Comparison of ENCODE assay signal across 23 cellular contexts in genomic region chr15:62432702-62433398, GRCh38. TPM values are rescaled to one million over a fixed set of nuclear protein-coding genes. Genes with fewer than 3 reads are reported as not detected.
DNase-seq lines count a peak whose midpoint lies in the region; ATAC-seq, FAIRE-seq and TF ChIP-seq lines count a peak whose summit lies in the region.
"Had no signal": no experiment of that assay in that cellular context is flagged by ENCODE, and none has a peak within 500 bp of the region (broad histone marks: within the 10 kb centered on the region; RNA-seq: fewer than 3 reads in every experiment).

No MANE protein-coding gene starts in this region.

- H3K9ac ChIP-seq in HepG2 (ENCODE audit: insufficient read depth, low read depth, low read length): no peak overlapping the region

- CTCF ChIA-PET in HepG2 (lab: Yijun Ruan, JAX; ENCODE audit: low intra/inter-chr PET ratio, low total read pairs): no interaction called here

- TF ChIP-seq CTCF in HepG2 (CRISPR knock-in tag; IDR thresholded peaks at IDR 0.05) (no peak), right lobe of liver (IDR thresholded peaks at IDR 0.05) (no peak), left ventricle myocardium inferior (IDR thresholded peaks at IDR 0.05; ENCODE audit: borderline replicate concordance) (no peak), sigmoid colon (IDR thresholded peaks at IDR 0.05) (no peak), GM13976 (IDR thresholded peaks at IDR 0.05; ENCODE audit: borderline replicate concordance, control extremely low read depth, extremely low read depth, insufficient read depth, missing control alignments) (no peak)

- H3K79me2 ChIP-seq in HepG2 (ENCODE audit: insufficient read depth, low read length): peaks cover 4% of the 10 kb centered on the region

- H3K9me3 ChIP-seq in HepG2 (ENCODE audit: low read length): no peaks in the 10 kb centered on the region
- H3K9me3 ChIP-seq in right lobe of liver: no peaks in the 10 kb centered on the region
- no peaks in the 10 kb centered on the region for H3K9me3 ChIP-seq in left ventricle myocardium inferior (replicated peaks)
- no peaks in the 10 kb centered on the region for H3K9me3 ChIP-seq in sigmoid colon
- H3K9me3 ChIP-seq: esophagus muscularis mucosa had no signal

- FAIRE-seq in HepG2 (lab: Jason Lieb, UNC): no peak
- FAIRE-seq: A204.1, H1, kidney had no signal

- intact Hi-C loops in HepG2 (cut with micrococcal nuclease; ENCODE audit: unreplicated experiment): no loop called here
- intact Hi-C loops in right lobe of liver (cut with DNase I): no loop called here
- intact Hi-C loops in left ventricle myocardium inferior (cut with micrococcal nuclease): no loop called here
- intact Hi-C loops in sigmoid colon (cut with DNase I): no loop called here

- H3K36me3 ChIP-seq in HepG2 (replicated peaks in 1 of 2; ENCODE audit: control insufficient read depth in 1 of 2, insufficient read depth in 2 of 2, low read length in 2 of 2): no peaks in the 10 kb centered on the region; a peak in 1 of 5 replicates
- no peaks in the 10 kb centered on the region for H3K36me3 ChIP-seq in right lobe of liver
- no peaks in the 10 kb centered on the region for H3K36me3 ChIP-seq in left ventricle myocardium inferior
- H3K36me3 ChIP-seq in sigmoid colon: no peaks in the 10 kb centered on the region
- H3K36me3 ChIP-seq: esophagus muscularis mucosa had no signal

- BruUV-seq in HepG2 (replicated peaks; lab: Mats Ljungman, UMichigan): no TSS peak

- no peaks in the 10 kb centered on the region for H4K20me1 ChIP-seq in HepG2 (ENCODE audit: insufficient read depth, low read length)

- POLR2A ChIA-PET in HepG2 (lab: Yijun Ruan, JAX): no interaction called here

- H3K27me3 ChIP-seq in HepG2 (ENCODE audit: control insufficient read depth in 1 of 2, insufficient read depth in 2 of 2, low read length in 2 of 2) (no peaks in the 10 kb centered on the region), right lobe of liver (no peaks in the 10 kb centered on the region), left ventricle myocardium inferior (ENCODE audit: low read depth) (no peaks in the 10 kb centered on the region), sigmoid colon (no peaks in the 10 kb centered on the region)
- H3K27me3 ChIP-seq: esophagus muscularis mucosa had no signal

- H3K4me3 ChIP-seq in HepG2 (replicated peaks in 1 of 3; ENCODE audit: insufficient read depth in 1 of 3, low read depth in 2 of 3, low read length in 3 of 3): no peak overlapping the region
- H3K4me3 ChIP-seq in right lobe of liver: no peak overlapping the region
- no peak overlapping the region for H3K4me3 ChIP-seq in left ventricle myocardium inferior
- no peak overlapping the region for H3K4me3 ChIP-seq in sigmoid colon
- H3K4me3 ChIP-seq: esophagus muscularis mucosa had no signal

- TF ChIP-seq RAD21 in HepG2 (CRISPR knock-in tag; IDR thresholded peaks at IDR 0.05): no peak

- TF ChIP-seq EP300 in HepG2 (IDR thresholded peaks at IDR 0.05; ENCODE audit: low read depth in 2 of 2, low read length in 2 of 2): no peak
- no peak for TF ChIP-seq EP300 in HepG2 (CRISPR knock-in tag; IDR thresholded peaks at IDR 0.05; ENCODE audit: borderline replicate concordance)
- TF ChIP-seq EP300 in sigmoid colon (IDR thresholded peaks at IDR 0.05): no peak

- ATAC-seq in HepG2 (no peak), right lobe of liver (no peak), GM18873 (IDR thresholded peaks at IDR 0.05; ENCODE audit: low FRiP score, unreplicated experiment) (no peak)

- H3K27ac ChIP-seq in HepG2 (ENCODE audit: extremely low read length, insufficient read depth, low read length): peak overlapping the region; percentile 13
- H3K27ac ChIP-seq in right lobe of liver: no peak overlapping the region
- H3K27ac ChIP-seq in left ventricle myocardium inferior (replicated peaks): peak overlapping the region; percentile 68
- peak overlapping the region in 3 of 4 donors; percentile 52 to 74 (median 69) for H3K27ac ChIP-seq in sigmoid colon
- H3K27ac ChIP-seq: esophagus muscularis mucosa, RWPE1 had no signal

- H3K4me1 ChIP-seq in HepG2 (ENCODE audit: insufficient read depth, low read length): peaks cover 52% of the 10 kb centered on the region
- H3K4me1 ChIP-seq in right lobe of liver: no peaks in the 10 kb centered on the region
- peaks cover 38% of the 10 kb centered on the region for H3K4me1 ChIP-seq in left ventricle myocardium inferior
- H3K4me1 ChIP-seq in sigmoid colon: peaks cover 0 to 50% (median 42%) of the 10 kb centered on the region in 4 donors

- WGBS in HepG2 (ENCODE audit: low lambda C conversion rate): 95% methylated on average over 4 of the region's 5 CpGs
- 83% methylated on average over 4 of the region's 5 CpGs for WGBS in right lobe of liver (ENCODE audit: insufficient coverage, low coverage, low lambda C conversion rate, missing lambda C conversion rate)
- WGBS in sigmoid colon, 2 donors: 69 to 79% methylated on average over 5 of the region's 5 CpGs

- TF ChIP-seq POLR2A in HepG2 (IDR thresholded peaks at IDR 0.05; ENCODE audit: insufficient read depth in 1 of 2, low read depth in 2 of 2, low read length in 2 of 2): no peak
- TF ChIP-seq POLR2A in right lobe of liver (IDR thresholded peaks at IDR 0.05): no peak
- no peak for TF ChIP-seq POLR2A in sigmoid colon (IDR thresholded peaks at IDR 0.05)

- in situ Hi-C loops in HepG2 (cut with HindIII; ENCODE audit: extremely low pct_ligation_motif_present, low pct_unique_long_range_greater_than_20kb): no loop called here
- in situ Hi-C loops in GM13976 (cut with MboI; ENCODE audit: low sequenced_read_pairs, unreplicated experiment): no loop called here

- H3K4me2 ChIP-seq in HepG2 (ENCODE audit: low read depth, low read length): no peak overlapping the region

- DNase-seq in HepG2 (ENCODE audit: low spot score): no peak
- DNase-seq in right lobe of liver: no peak
- peak; percentile 28 for DNase-seq in left ventricle myocardium inferior
- DNase-seq in sigmoid colon: no peak
- DNase-seq in superior temporal gyrus (ENCODE audit: extremely low spot score): no peak
- DNase-seq in GM13976 (ENCODE audit: low spot score): no peak
- DNase-seq in NCI-H187 treated with DMSO at 0.1 percent for 48 hours (lab: John Stamatoyannopoulos, UW): no peak
- DNase-seq: activated CD4-positive, alpha-beta T cell treated with anti-CD3 and anti-CD28 coated beads for 4 hours; activated effector memory CD4-positive, alpha-beta T cell treated with Interleukin-2 at 50 U/mL for 16 hours; CD4-positive, CD25-positive, alpha-beta regulatory T cell; central memory CD4-positive, alpha-beta T cell; hippocampal formation; kidney; NCI-H1436 treated with DMSO at 0.1 percent for 48 hours; NCI-H345; NK-92 treated with Interleukin-12 subunit alpha and Interleukin-12 subunit beta, amount 100 ng/mL, for 24 hours; nucleus accumbens; stimulated activated CD4-positive, alpha-beta T cell treated with anti-CD3 and anti-CD28 coated beads, Interleukin-2, amount 100 ng/mL, for 48 hours had no signal

- no peak overlapping the region for H2AFZ ChIP-seq in HepG2 (ENCODE audit: low read length)

TF ChIP-seq in HepG2, 621 proteins besides CTCF, POLR2A, EP300 and RAD21 (continues in another document):
- TF ChIP-seq FUBP1 (CRISPR knock-in tag; IDR thresholded peaks at IDR 0.05; ENCODE audit: borderline replicate concordance) (no peak), FIP1L1 (IDR thresholded peaks at IDR 0.05; ENCODE audit: borderline replicate concordance, insufficient read depth, low read depth, low read length) (no peak)

RNA-seq across cellular contexts. Expression of gene TLN2, which starts 42.5 kb away (rescaled TPM):
- 13.7 and 14.7 TPM in 2 replicates for total RNA-seq in HepG2 (2016; rRNA removed; fragmentation: Illumina TruSeq; extraction: Trizol)
- 4.0 and 5.8 TPM in 2 replicates for total RNA-seq in HepG2 (2016; cell fraction: cytosol; rRNA removed; fragmentation: Illumina TruSeq; extraction: Trizol; ENCODE audit: low read depth)
- total RNA-seq in HepG2 (2016; cell fraction: insoluble cytoplasmic fraction; rRNA removed; fragmentation: Illumina TruSeq; extraction: Trizol): 13.6 and 14.7 TPM in 2 replicates
- 6.9 and 9.1 TPM in 2 replicates for total RNA-seq in HepG2 (2016; cell fraction: membrane; rRNA removed; fragmentation: Illumina TruSeq; extraction: Trizol)
- 16.4 and 20.9 TPM in 2 replicates for total RNA-seq in HepG2 (2016; cell fraction: nucleus; rRNA removed; fragmentation: Illumina TruSeq; extraction: Trizol)
- polyA plus RNA-seq in HepG2 (2011; rRNA removed): 3.3 TPM in 2 replicates
- 2.4 and 3.3 TPM in 2 replicates for polyA plus RNA-seq in HepG2 (2011; cell fraction: cytosol; rRNA removed)
- 5.7 and 8.0 TPM in 2 replicates for polyA plus RNA-seq in HepG2 (2011; cell fraction: nucleus; rRNA removed)
- polyA plus RNA-seq in HepG2 (2012): 2.9 and 4.6 TPM in 2 replicates
- 1.0 and 1.7 TPM in 2 replicates for polyA plus RNA-seq in HepG2 (2016; cell fraction: cytosol; fragmentation: Illumina TruSeq; extraction: Trizol; ENCODE audit: low read depth)
- polyA plus RNA-seq in HepG2 (2016; cell fraction: insoluble cytoplasmic fraction; fragmentation: Illumina TruSeq; extraction: Trizol; ENCODE audit: low read depth): 8.1 and 11.4 TPM in 2 replicates
- polyA plus RNA-seq in HepG2 (2016; cell fraction: membrane; fragmentation: Illumina TruSeq; extraction: Trizol; ENCODE audit: low read depth): 1.0 and 1.5 TPM in 2 replicates
- polyA plus RNA-seq in HepG2 (2016; cell fraction: nucleus; fragmentation: Illumina TruSeq; extraction: Trizol; ENCODE audit: insufficient read depth, low read depth): 11.2 and 12.2 TPM in 2 replicates
- polyA minus RNA-seq in HepG2 (2011; rRNA and poly(A)+ RNA removed; ENCODE audit: low replicate concordance): 16.4 and 19.3 TPM in 2 replicates
- polyA minus RNA-seq in HepG2 (2011; cell fraction: cytosol; rRNA and poly(A)+ RNA removed): 8.5 and 14.2 TPM in 2 replicates
- polyA minus RNA-seq in HepG2 (2011; cell fraction: nucleus; rRNA and poly(A)+ RNA removed): 20.0 and 21.4 TPM in 2 replicates
- 10 to 100 TPM in 3 of 6 experiments, 1 to 10 TPM in 3; 3.7 to 24.4 (median 9.7) TPM for total RNA-seq in right lobe of liver
- total RNA-seq in left ventricle myocardium inferior: 39.6 TPM
- 10 to 100 TPM in 3 of 4 donors, 1 to 10 TPM in 1; 9.8 to 35.2 (median 15.4) TPM for total RNA-seq in sigmoid colon
- polyA plus RNA-seq in sigmoid colon: 10 to 100 TPM in 1 of 3 donors, 1 to 10 TPM in 2; 5.4 to 10.8 (median 6.9) TPM

Comparison
In these comparisons a context has a peak if more than half of its experiments do, and no peak if none do; other contexts are left out.
1. H3K27ac ChIP-seq: peak in HepG2 (single experiment), left ventricle myocardium inferior (single experiment) and sigmoid colon (3 of 4); none in right lobe of liver (0 of 3).